ENCODE assay signal across 1 cellular context in genomic region chr14:22929104-22929847, GRCh38.
TF ChIP-seq lines count a peak whose summit lies in the region.

Gene PRMT5, minus strand, starts transcription at chr14:22929376. Its CDS starts 15 bp downstream, at chr14:22929361.

TF ChIP-seq in SK-N-SH, 30 proteins besides CTCF, POLR2A, EP300 and RAD21 (continued from another document):
- TF ChIP-seq MXI1 (IDR thresholded peaks at IDR 0.05; ENCODE audit: low read depth, low read length) (peak; percentile 96), USF2 (IDR thresholded peaks at IDR 0.05; ENCODE audit: borderline replicate concordance, low read depth, low read length) (no peak), FOXM1 (IDR thresholded peaks at IDR 0.05; ENCODE audit: low read depth) (no peak), MEF2A (IDR thresholded peaks at IDR 0.05; ENCODE audit: borderline replicate concordance, low read depth) (no peak), RFX5 (IDR thresholded peaks at IDR 0.05; ENCODE audit: low read length) (peak; percentile 87; the same call in 1 of the 2 replicates), PBX3 (IDR thresholded peaks at IDR 0.05) (peak; percentile 60; the same call in 1 of the 2 replicates), SMC3 (IDR thresholded peaks at IDR 0.05; ENCODE audit: low read depth, low read length) (no peak), EZH2phosphoT487 (IDR thresholded peaks at IDR 0.05; ENCODE audit: borderline replicate concordance, low read depth) (no peak), CHD2 (IDR thresholded peaks at IDR 0.05; ENCODE audit: low read length, partially characterized antibody) (peak; percentile 77), NRF1 (IDR thresholded peaks at IDR 0.05; ENCODE audit: low read depth, low read length) (no peak), SIN3A (IDR thresholded peaks at IDR 0.05; ENCODE audit: borderline replicate concordance, low read depth, low read length) (0 out of 2 replicates have a peak, but pooled peaks have one; percentile 57), TEAD4 (IDR thresholded peaks at IDR 0.05; ENCODE audit: borderline replicate concordance, insufficient read depth) (peak; percentile 83; the same call in 1 of the 2 replicates), POLR2AphosphoS5 (IDR thresholded peaks at IDR 0.05; ENCODE audit: low read depth, low read length) (peak; percentile 84), YY1 (IDR thresholded peaks at IDR 0.05; ENCODE audit: low read depth) (peak; percentile 95)
TF ChIP-seq in SK-N-SH: peak in this region for 15.
